16 cellular contexts compared by ENCODE assay signal in genomic region chrX:8289523-8289922, GRCh38.
DNase-seq lines count a peak whose midpoint lies in the region; ATAC-seq, FAIRE-seq and TF ChIP-seq lines count a peak whose summit lies in the region.
"Had no signal": no experiment of that assay in that cellular context is flagged by ENCODE, and none has a peak within 500 bp of the region (broad histone marks: within the 10 kb centered on the region; RNA-seq: fewer than 3 reads in every experiment).

No MANE protein-coding gene starts in this region.

- no peak overlapping the region for H2AFZ ChIP-seq in astrocyte (ENCODE audit: low read depth, low read length)

- no peak overlapping the region for H3K27ac ChIP-seq in astrocyte (ENCODE audit: low read depth, low read length)

- H3K4me1 ChIP-seq in astrocyte (ENCODE audit: insufficient read depth, low read length): no peaks in the 10 kb centered on the region
- H3K4me1 ChIP-seq: BE2C had no signal

- H4K20me1 ChIP-seq in astrocyte (ENCODE audit: insufficient read depth, low read length): no peaks in the 10 kb centered on the region

- no peaks in the 10 kb centered on the region for H3K36me3 Mint-ChIP-seq in astrocyte (ENCODE audit: low read depth, unreplicated experiment)
- no peaks in the 10 kb centered on the region for H3K36me3 Mint-ChIP-seq in effector memory CD8-positive, alpha-beta T cell (ENCODE audit: insufficient read depth)
- H3K36me3 Mint-ChIP-seq: CD4-positive, alpha-beta memory T cell had no signal

- no peaks in the 10 kb centered on the region for H3K79me2 ChIP-seq in astrocyte (ENCODE audit: insufficient read depth, low read length)

- no peaks in the 10 kb centered on the region for H3K27me3 ChIP-seq in astrocyte (ENCODE audit: insufficient read depth, low read length)
- H3K27me3 ChIP-seq: BE2C had no signal

- no peak overlapping the region for H3K4me2 ChIP-seq in astrocyte (ENCODE audit: low read length)

- H3K36me3 ChIP-seq in astrocyte (ENCODE audit: insufficient read depth, low read length): no peaks in the 10 kb centered on the region
- H3K36me3 ChIP-seq: BE2C had no signal

- peaks cover 6% of the 10 kb centered on the region for H3K4me1 Mint-ChIP-seq in astrocyte (ENCODE audit: low read depth, unreplicated experiment)
- no peaks in the 10 kb centered on the region for H3K4me1 Mint-ChIP-seq in effector memory CD8-positive, alpha-beta T cell (ENCODE audit: low read depth in 2 of 2)
- H3K4me1 Mint-ChIP-seq: CD4-positive, alpha-beta memory T cell had no signal

- no peak overlapping the region for H3K4me3 Mint-ChIP-seq in astrocyte (ENCODE audit: unreplicated experiment)
- no peak overlapping the region for H3K4me3 Mint-ChIP-seq in effector memory CD8-positive, alpha-beta T cell
- H3K4me3 Mint-ChIP-seq: CD4-positive, alpha-beta memory T cell had no signal

- no peak for ATAC-seq in effector memory CD8-positive, alpha-beta T cell (replicated peaks)
- ATAC-seq in HG03442 (IDR thresholded peaks at IDR 0.05; ENCODE audit: unreplicated experiment): no peak

- no peak overlapping the region for H3K27ac Mint-ChIP-seq in astrocyte (ENCODE audit: unreplicated experiment)
- H3K27ac Mint-ChIP-seq in effector memory CD8-positive, alpha-beta T cell: no peak overlapping the region
- H3K27ac Mint-ChIP-seq: CD4-positive, alpha-beta memory T cell had no signal

- H3K4me3 ChIP-seq in astrocyte (ENCODE audit: insufficient read depth, low read depth, low read length): no peak overlapping the region
- no peak overlapping the region for H3K4me3 ChIP-seq in fibroblast of villous mesenchyme (ENCODE audit: low read depth, low read length)

- H3K27me3 Mint-ChIP-seq in astrocyte (ENCODE audit: low read depth, unreplicated experiment): no peaks in the 10 kb centered on the region
- no peaks in the 10 kb centered on the region for H3K27me3 Mint-ChIP-seq in effector memory CD8-positive, alpha-beta T cell
- H3K27me3 Mint-ChIP-seq: CD4-positive, alpha-beta memory T cell had no signal

- H3K9me3 ChIP-seq in astrocyte (ENCODE audit: insufficient read depth, low read depth, low read length): no peaks in the 10 kb centered on the region
- H3K9me3 ChIP-seq: BE2C had no signal

- FAIRE-seq in astrocyte (lab: Jason Lieb, UNC): peak; percentile 66

- H3K9me3 Mint-ChIP-seq in astrocyte (ENCODE audit: unreplicated experiment): no peaks in the 10 kb centered on the region
- H3K9me3 Mint-ChIP-seq in effector memory CD8-positive, alpha-beta T cell: peaks cover 0 to 4% of the 10 kb centered on the region in 2 donors

- no peak overlapping the region for H3K9ac ChIP-seq in astrocyte (ENCODE audit: low read length)

- DNase-seq in LHCN-M2 (ENCODE audit: low read depth) (peak; percentile 1), astrocyte (ENCODE audit: low read depth) (peak; percentile 35), fibroblast of villous mesenchyme (ENCODE audit: low read depth) (peak; percentile 5), stromal cell of bone marrow (ENCODE audit: low read depth) (peak; percentile 31)
- DNase-seq in effector CD4-positive, alpha-beta T cell: no peak
- DNase-seq in effector memory CD8-positive, alpha-beta T cell: no peak
- DNase-seq: BE2C; CD4-positive, alpha-beta memory T cell; HCEC 1CT; NCI-H1048; NCI-H1436 treated with DMSO at 0.1 percent for 48 hours; NCI-H2029 treated with DMSO at 0.1 percent for 48 hours; NCI-H2171 treated with DMSO at 0.1 percent for 48 hours; NCI-H510A; NCI-H82 had no signal

- TF ChIP-seq CTCF in astrocyte (IDR thresholded peaks at IDR 0.05; ENCODE audit: insufficient read depth, low read depth, low read length) (no peak), fibroblast of villous mesenchyme (IDR thresholded peaks at IDR 0.05; ENCODE audit: insufficient read depth, low read depth, low read length) (no peak)

Comparison
In these comparisons a context has a peak if more than half of its experiments do, and no peak if none do; other contexts are left out.
1. DNase-seq: peak in LHCN-M2 (single experiment), astrocyte (single experiment), fibroblast of villous mesenchyme (single experiment) and stromal cell of bone marrow (single experiment); none in effector CD4-positive, alpha-beta T cell (single experiment) and effector memory CD8-positive, alpha-beta T cell (0 of 3).